8 cellular contexts compared by ENCODE assay signal in genomic region chr22:17773606-17774205, GRCh38. TPM values are rescaled to one million over a fixed set of nuclear protein-coding genes. Genes with fewer than 3 reads are reported as not detected.
A peak's percentile ranks its signal among the peaks of the same experiment; 100 is the strongest.
DNase-seq lines count a peak whose midpoint lies in the region; ATAC-seq and TF ChIP-seq lines count a peak whose summit lies in the region.

No MANE protein-coding gene starts in this region.

- peaks cover 63% of the 10 kb centered on the region for H3K4me1 Mint-ChIP-seq in activated T-helper 1 cell treated with anti-CD3 and anti-CD28 coated beads, Interleukin-12 subunit alpha, Interleukin-12 subunit beta, Interleukin-2, Interleukin-4 antibody, amounts not matched to agents 30 ng/mL and 10 ng/mL and 1 ng/mL, durations not matched to agents 14 hours and 24 hours and 36 hours (ENCODE audit: low read depth)
- H3K4me1 Mint-ChIP-seq in osteocyte (ENCODE audit: unreplicated experiment) = peaks cover 16% of the 10 kb centered on the region

- H3K27me3 Mint-ChIP-seq in activated T-helper 1 cell treated with anti-CD3 and anti-CD28 coated beads, Interleukin-12 subunit alpha, Interleukin-12 subunit beta, Interleukin-2, Interleukin-4 antibody, amounts not matched to agents 30 ng/mL and 10 ng/mL and 1 ng/mL, durations not matched to agents 14 hours and 24 hours and 36 hours (ENCODE audit: insufficient read depth) = peaks cover 14% of the 10 kb centered on the region
- no peaks in the 10 kb centered on the region for H3K27me3 Mint-ChIP-seq in osteocyte (ENCODE audit: unreplicated experiment)

- WGBS in aorta, 2 donors = 6 to 7% methylated on average over 28 to 47 of the region's 47 CpGs

- H3K4me3 Mint-ChIP-seq in activated T-helper 1 cell treated with anti-CD3 and anti-CD28 coated beads, Interleukin-12 subunit alpha, Interleukin-12 subunit beta, Interleukin-2, Interleukin-4 antibody, amounts not matched to agents 30 ng/mL and 10 ng/mL and 1 ng/mL, durations not matched to agents 14 hours and 24 hours and 36 hours = peak overlapping the region; percentile 79
- peak overlapping the region; percentile 66 for H3K4me3 Mint-ChIP-seq in osteocyte (ENCODE audit: unreplicated experiment)

- peak overlapping the region; percentile 69 for H3K4me3 ChIP-seq in GM06990 (replicated peaks; ENCODE audit: low read depth, low read length)
- peak overlapping the region; percentile 39 for H3K4me3 ChIP-seq in NT2/D1 (ENCODE audit: insufficient read length, low read depth)
- peak overlapping the region; percentile 39 to 41 for H3K4me3 ChIP-seq in aorta (ENCODE audit: low read length in 2 of 2)

- H3K27ac ChIP-seq in foreskin keratinocyte (no peak overlapping the region), aorta (ENCODE audit: low read depth in 1 of 2, low read length in 2 of 2) (no peak overlapping the region)

- peak overlapping the region; percentile 65 for H3K27ac Mint-ChIP-seq in activated T-helper 1 cell treated with anti-CD3 and anti-CD28 coated beads, Interleukin-12 subunit alpha, Interleukin-12 subunit beta, Interleukin-2, Interleukin-4 antibody, amounts not matched to agents 30 ng/mL and 10 ng/mL and 1 ng/mL, durations not matched to agents 14 hours and 24 hours and 36 hours
- no peak overlapping the region for H3K27ac Mint-ChIP-seq in osteocyte (ENCODE audit: unreplicated experiment)

- H3K36me3 Mint-ChIP-seq in activated T-helper 1 cell treated with anti-CD3 and anti-CD28 coated beads, Interleukin-12 subunit alpha, Interleukin-12 subunit beta, Interleukin-2, Interleukin-4 antibody, amounts not matched to agents 30 ng/mL and 10 ng/mL and 1 ng/mL, durations not matched to agents 14 hours and 24 hours and 36 hours (ENCODE audit: low read depth) = peaks cover 2% of the 10 kb centered on the region
- no peaks in the 10 kb centered on the region for H3K36me3 Mint-ChIP-seq in osteocyte (ENCODE audit: unreplicated experiment)

- TF ChIP-seq CTCF in GM06990 (IDR thresholded peaks at IDR 0.05; ENCODE audit: insufficient read depth, low read length, poor library complexity, severe bottlenecking) (no peak), foreskin keratinocyte (conservative IDR thresholded peaks at IDR 0.05) (no peak), osteocyte (IDR thresholded peaks at IDR 0.05) (no peak)

- H3K27me3 ChIP-seq in GM06990 (replicated peaks; ENCODE audit: control insufficient read depth, insufficient read depth, low read length) (no peaks in the 10 kb centered on the region), NT2/D1 (ENCODE audit: insufficient read depth, insufficient read length) (peaks cover 4% of the 10 kb centered on the region), foreskin keratinocyte (peaks cover 8% of the 10 kb centered on the region), aorta (ENCODE audit: control insufficient read depth in 1 of 2, insufficient read depth in 2 of 2, low read length in 1 of 2) (no peaks in the 10 kb centered on the region)

- intact Hi-C loops in activated T-helper 1 cell treated with anti-CD3 and anti-CD28 coated beads, Interleukin-12 subunit alpha, Interleukin-12 subunit beta, Interleukin-2, Interleukin-4 antibody, amounts not matched to agents 30 ng/mL and 10 ng/mL and 1 ng/mL, durations not matched to agents 14 hours and 24 hours and 36 hours (cut with micrococcal nuclease) = loop anchor here (5.0 to 10.0 kb wide), 3 partner anchors 406 to 686 kb away; partner anchors contain the start of gene CECR2
- intact Hi-C loops in aorta (cut with DNase I) = no loop called here

- H3K4me1 ChIP-seq in NT2/D1 (ENCODE audit: insufficient read depth, insufficient read length) (peaks cover 8% of the 10 kb centered on the region), foreskin keratinocyte (no peaks in the 10 kb centered on the region), aorta (ENCODE audit: control insufficient read depth in 1 of 2, insufficient read depth in 2 of 2, low read length in 2 of 2) (no peaks in the 10 kb centered on the region)

- ATAC-seq in HG02885 (IDR thresholded peaks at IDR 0.05; ENCODE audit: poor library complexity, unreplicated experiment) (peak; percentile 40), foreskin keratinocyte (peak; percentile 71), aorta (ENCODE audit: low FRiP score) (peak; percentile 39)

- DNase-seq in GM06990 (ENCODE audit: extremely low read depth, insufficient read length) (peak; percentile 76), NT2/D1 (ENCODE audit: low read depth, low spot score) (no peak), foreskin keratinocyte (no peak), osteocyte (ENCODE audit: extremely low spot score, unreplicated experiment) (no peak), aorta (peak in 1 of 2 donors; percentile 60), A172 (ENCODE audit: low spot score) (no peak)
- peak; percentile 67 for DNase-seq in activated T-helper 1 cell treated with anti-CD3 and anti-CD28 coated beads, Interleukin-12 subunit alpha, Interleukin-12 subunit beta, Interleukin-2, Interleukin-4 antibody, amounts not matched to agents 30 ng/mL and 10 ng/mL and 1 ng/mL, durations not matched to agents 14 hours and 24 hours and 36 hours (ENCODE audit: low spot score)

- H3K9me3 Mint-ChIP-seq in activated T-helper 1 cell treated with anti-CD3 and anti-CD28 coated beads, Interleukin-12 subunit alpha, Interleukin-12 subunit beta, Interleukin-2, Interleukin-4 antibody, amounts not matched to agents 30 ng/mL and 10 ng/mL and 1 ng/mL, durations not matched to agents 14 hours and 24 hours and 36 hours = no peaks in the 10 kb centered on the region
- H3K9me3 Mint-ChIP-seq in osteocyte (ENCODE audit: unreplicated experiment) = no peaks in the 10 kb centered on the region

- H3K9me3 ChIP-seq in NT2/D1 (ENCODE audit: insufficient read depth, low read length) = no peaks in the 10 kb centered on the region
- H3K9me3 ChIP-seq in aorta (ENCODE audit: control insufficient read depth, low read length) = no peaks in the 10 kb centered on the region

- peak overlapping the region; percentile 82 for H3K9ac ChIP-seq in NT2/D1 (ENCODE audit: insufficient read length, low read depth)

- peaks cover 1% of the 10 kb centered on the region; the same call in 1 of the 2 replicates for H3K36me3 ChIP-seq in GM06990 (ENCODE audit: control insufficient read depth, insufficient read depth, low read length)
- H3K36me3 ChIP-seq in NT2/D1 (ENCODE audit: insufficient read depth, insufficient read length, low read length) = peaks cover 5% of the 10 kb centered on the region
- no peaks in the 10 kb centered on the region for H3K36me3 ChIP-seq in aorta (ENCODE audit: control insufficient read depth in 1 of 2, insufficient read depth in 2 of 2, low read length in 1 of 2)

RNA-seq across cellular contexts. Expression of gene BID, which starts 0.6 kb away (rescaled TPM):
- 15.4 and 17.9 TPM in 2 replicates for total RNA-seq in activated T-helper 1 cell treated with anti-CD3 and anti-CD28 coated beads, Interleukin-12 subunit alpha, Interleukin-12 subunit beta, Interleukin-2, Interleukin-4 antibody, amounts not matched to agents 30 ng/mL and 10 ng/mL and 1 ng/mL, durations not matched to agents 14 hours and 24 hours and 36 hours
- total RNA-seq in foreskin keratinocyte = 37.0 and 43.1 TPM in 2 replicates
- polyA plus RNA-seq in foreskin keratinocyte = 53.1 and 57.5 TPM in 2 replicates
- 8.4 and 11.6 TPM in 2 replicates for total RNA-seq in osteocyte
- 10 to 100 TPM; 11.5 to 12.7 TPM for total RNA-seq in aorta
- 1 to 10 TPM; 8.1 to 8.4 TPM for polyA plus RNA-seq in aorta
- total RNA-seq in A172 (2014; rRNA removed; shearing (Covaris generic)) = 72.4 and 83.9 TPM in 2 replicates

Comparison
In these comparisons a context has a peak if more than half of its experiments do, and no peak if none do; other contexts are left out.
1. DNase-seq: peak in GM06990 (single experiment) and activated T-helper 1 cell treated with anti-CD3 and anti-CD28 coated beads, Interleukin-12 subunit alpha, Interleukin-12 subunit beta, Interleukin-2, Interleukin-4 antibody, amounts not matched to agents 30 ng/mL and 10 ng/mL and 1 ng/mL, durations not matched to agents 14 hours and 24 hours and 36 hours (single experiment); none in NT2/D1 (single experiment), foreskin keratinocyte (0 of 2), osteocyte (single experiment) and A172 (single experiment).
2. Peak in every context shown above with its lines, with median percentiles within 50 percentile points of each other: H3K4me3 ChIP-seq and ATAC-seq.